Comparison of ENCODE assay signal across 23 cellular contexts in the genomic region with DNA sequence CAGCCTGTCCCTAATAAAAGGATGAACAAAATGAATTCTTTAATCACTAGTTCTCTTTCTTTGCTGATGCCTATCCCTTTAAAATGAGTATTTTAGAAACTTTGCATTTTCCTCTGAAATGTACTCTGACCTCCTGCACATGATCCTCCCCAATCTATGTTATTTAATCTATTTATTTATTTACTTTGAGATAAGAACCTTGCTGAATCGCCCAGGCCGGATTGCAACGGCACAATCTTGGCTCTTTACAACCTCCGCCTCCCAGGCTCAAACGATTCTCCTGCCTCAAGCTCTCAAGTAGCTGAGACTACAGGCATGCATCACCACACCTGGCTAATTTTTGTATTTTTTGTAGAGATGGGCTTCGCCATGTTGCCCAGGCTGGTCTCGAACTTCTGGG. TPM values are rescaled to one million over a fixed set of nuclear protein-coding genes. Genes with fewer than 3 reads are reported as not detected.
DNase-seq lines count a peak whose midpoint lies in the region; ATAC-seq, FAIRE-seq and TF ChIP-seq lines count a peak whose summit lies in the region.
"Had no signal": no experiment of that assay in that cellular context is flagged by ENCODE, and none has a peak within 500 bp of the region (broad histone marks: within the 10 kb centered on the region; RNA-seq: fewer than 3 reads in every experiment).

No MANE protein-coding gene starts in this region.

- no peak overlapping the region for H3K4me2 ChIP-seq in GM23338
- no peak overlapping the region for H3K4me2 ChIP-seq in mammary epithelial cell (ENCODE audit: insufficient read depth, low read depth, low read length)
- H3K4me2 ChIP-seq: SK-N-SH had no signal

- H3K4me1 ChIP-seq in GM23338 (ENCODE audit: insufficient read depth) (peaks cover 4% of the 10 kb centered on the region), body of pancreas (peaks cover 13% of the 10 kb centered on the region), small intestine (ENCODE audit: control insufficient read depth in 2 of 2, insufficient read depth in 1 of 2, low read depth in 1 of 2, low read length in 1 of 2) (peaks cover 6 to 8% of the 10 kb centered on the region in 2 donors), mammary epithelial cell (ENCODE audit: insufficient read depth, low read length) (peaks cover 13% of the 10 kb centered on the region)

- DNase-seq in GM23338 (ENCODE audit: low spot score) (no peak), body of pancreas (peak in 1 of 4 donors; percentile 37), left colon (peak; percentile 56 to 69), small intestine (peak; percentile 90), mammary epithelial cell (no peak)
- DNase-seq: CD4-positive, alpha-beta T cell; COR-L47; DMS 273 treated with DMSO at 0.1 percent for 48 hours; DND-41; MM.1S; NCI-H1048; NCI-H1417 treated with DMSO at 0.1 percent for 48 hours; NCI-H187 treated with DMSO at 0.1 percent for 48 hours; NCI-H2107; NCI-H510A; NCI-H748 treated with DMSO at 0.1 percent for 48 hours; SIG-M5; SK-N-SH had no signal

- H3K79me2 ChIP-seq in GM23338 (replicated peaks; ENCODE audit: insufficient read depth) (no peaks in the 10 kb centered on the region), mammary epithelial cell (ENCODE audit: insufficient read depth, low read length) (no peaks in the 10 kb centered on the region)

- no peak for FAIRE-seq in small intestine (lab: Jason Lieb, UNC)
- FAIRE-seq: GM12892, GM18507, K562 had no signal

- intact Hi-C loops in body of pancreas (cut with DNase I) = no loop called here
- intact Hi-C loops in left colon (cut with DNase I, micrococcal nuclease) = no loop called here
- intact Hi-C loops in mammary epithelial cell (cut with micrococcal nuclease) = no loop called here

- H3K27me3 ChIP-seq in GM23338 (ENCODE audit: insufficient read depth) = no peaks in the 10 kb centered on the region
- no peaks in the 10 kb centered on the region for H3K27me3 ChIP-seq in body of pancreas
- no peaks in the 10 kb centered on the region for H3K27me3 ChIP-seq in small intestine (ENCODE audit: control insufficient read depth in 2 of 2, insufficient read depth in 2 of 2, low read length in 2 of 2)
- H3K27me3 ChIP-seq in mammary epithelial cell (ENCODE audit: insufficient read depth, low read length) = no peaks in the 10 kb centered on the region

- H3K27ac ChIP-seq in GM23338 (ENCODE audit: low read depth) (no peak overlapping the region), body of pancreas (no peak overlapping the region), small intestine (ENCODE audit: low read depth in 1 of 2, low read length in 1 of 2) (peak overlapping the region in 1 of 2 donors; percentile 11), mammary epithelial cell (ENCODE audit: insufficient read depth, low read depth, low read length) (no peak overlapping the region)

- 24 to 31% methylated on average over 7 of the region's 7 CpGs for WGBS in body of pancreas, 2 donors
- 8 to 51% (median 31%) methylated on average over 7 of the region's 7 CpGs for WGBS in small intestine, 3 donors
- 85% methylated on average over 7 of the region's 7 CpGs for WGBS in mammary epithelial cell (ENCODE audit: low coverage, missing lambda C conversion rate)

- H3K36me3 ChIP-seq in GM23338 (ENCODE audit: insufficient read depth) (no peaks in the 10 kb centered on the region), body of pancreas (replicated peaks in 1 of 2; ENCODE audit: insufficient read depth in 1 of 2, low read depth in 2 of 2) (no peaks in the 10 kb centered on the region), small intestine (ENCODE audit: control insufficient read depth in 2 of 2, insufficient read depth in 2 of 2, low read length in 2 of 2) (no peaks in the 10 kb centered on the region), mammary epithelial cell (ENCODE audit: insufficient read depth, low read length) (no peaks in the 10 kb centered on the region)

- in situ Hi-C loops in mammary epithelial cell (cut with MboI; ENCODE audit: low sequenced_read_pairs in 2 of 2) = loop anchor here in 1 of 2 donors (25.0 kb wide), 1 partner anchor 262 kb away; a partner anchor contains a TSS

- H3K4me1 Mint-ChIP-seq in GM23338 = no peaks in the 10 kb centered on the region

- no peaks in the 10 kb centered on the region for H3K36me3 Mint-ChIP-seq in GM23338 (ENCODE audit: low read depth)

- no TSS peak for BruUV-seq in mammary epithelial cell (replicated peaks; lab: Mats Ljungman, UMichigan)

- dilution Hi-C loops in mammary epithelial cell (cut with HindIII; ENCODE audit: low sequenced_read_pairs) = no loop called here

- CTCF ChIA-PET in mammary epithelial cell (lab: Charles Lee; ENCODE audit: low non-redundant PET) = no interaction called here

- no peaks in the 10 kb centered on the region for H3K27me3 Mint-ChIP-seq in GM23338 (ENCODE audit: insufficient read depth, low read depth, poor library complexity)
- H3K27me3 Mint-ChIP-seq: CD4-positive, alpha-beta T cell had no signal

- no peaks in the 10 kb centered on the region for H3K9me3 Mint-ChIP-seq in GM23338
- H3K9me3 Mint-ChIP-seq: CD4-positive, alpha-beta T cell had no signal

- H3K9ac ChIP-seq in mammary epithelial cell (ENCODE audit: insufficient read depth, low read length) = no peak overlapping the region
- H3K9ac ChIP-seq: SK-N-SH had no signal

- no peak overlapping the region for H3K4me3 Mint-ChIP-seq in GM23338
- H3K4me3 Mint-ChIP-seq: CD4-positive, alpha-beta T cell had no signal

- H3K4me3 ChIP-seq in GM23338 (no peak overlapping the region), body of pancreas (no peak overlapping the region), small intestine (ENCODE audit: low read depth in 1 of 2, low read length in 2 of 2) (no peak overlapping the region), mammary epithelial cell (replicated peaks in 1 of 3; ENCODE audit: insufficient read depth in 1 of 3, low read depth in 2 of 3, low read length in 3 of 3) (no peak overlapping the region)
- H3K4me3 ChIP-seq: K562 had no signal

- no peaks in the 10 kb centered on the region for H3K9me3 ChIP-seq in body of pancreas
- H3K9me3 ChIP-seq in small intestine (ENCODE audit: control insufficient read depth, low read depth) = no peaks in the 10 kb centered on the region
- no peaks in the 10 kb centered on the region for H3K9me3 ChIP-seq in mammary epithelial cell (replicated peaks; ENCODE audit: insufficient read depth, low read length)
- H3K9me3 ChIP-seq: SK-N-SH had no signal

- no peak for ATAC-seq in GM23338
- ATAC-seq in body of pancreas = peak; percentile 48
- peak; percentile 96 for ATAC-seq in left colon
- ATAC-seq in HG03354 (IDR thresholded peaks at IDR 0.05; ENCODE audit: poor library complexity, severe bottlenecking, unreplicated experiment) = no peak
- no peak for ATAC-seq in GM19324 (IDR thresholded peaks at IDR 0.05; ENCODE audit: low FRiP score, unreplicated experiment)
- ATAC-seq: K562 had no signal

- no peak overlapping the region for H3K27ac Mint-ChIP-seq in GM23338
- H3K27ac Mint-ChIP-seq: CD4-positive, alpha-beta T cell had no signal

- TF ChIP-seq CTCF in GM23338 (conservative IDR thresholded peaks at IDR 0.05; ENCODE audit: low read depth in 2 of 2) (no peak), body of pancreas (IDR thresholded peaks at IDR 0.05) (no peak), mammary epithelial cell (conservative IDR thresholded peaks at IDR 0.05 in 1 of 2, IDR thresholded peaks at IDR 0.05 in 1 of 2; ENCODE audit: extremely low read depth in 1 of 2, insufficient read depth in 1 of 2, low read depth in 1 of 2, low read length in 2 of 2) (no peak)

- H3F3A ChIP-seq in GM23338 (replicated peaks; ENCODE audit: low read depth) = no peaks in the 10 kb centered on the region

- H3K9me2 ChIP-seq in GM23338 (ENCODE audit: insufficient read depth) = peaks cover 6% of the 10 kb centered on the region; the same call in 1 of the 2 replicates
- H3K9me2 ChIP-seq: SK-N-SH had no signal

- H2AFZ ChIP-seq in GM23338 (peak overlapping the region; percentile 56; the same call in 1 of the 2 replicates), mammary epithelial cell (ENCODE audit: low read depth, low read length) (no peak overlapping the region)

- no peak for TF ChIP-seq POLR2A in body of pancreas (IDR thresholded peaks at IDR 0.05)

- no peaks in the 10 kb centered on the region for H4K20me1 ChIP-seq in GM23338 (replicated peaks; ENCODE audit: insufficient read depth)
- no peaks in the 10 kb centered on the region for H4K20me1 ChIP-seq in mammary epithelial cell (ENCODE audit: insufficient read depth, low read length)

TF ChIP-seq in GM23338, 12 proteins besides CTCF, POLR2A, EP300 and RAD21 (continues in another document):
- TF ChIP-seq, protein P1, sequence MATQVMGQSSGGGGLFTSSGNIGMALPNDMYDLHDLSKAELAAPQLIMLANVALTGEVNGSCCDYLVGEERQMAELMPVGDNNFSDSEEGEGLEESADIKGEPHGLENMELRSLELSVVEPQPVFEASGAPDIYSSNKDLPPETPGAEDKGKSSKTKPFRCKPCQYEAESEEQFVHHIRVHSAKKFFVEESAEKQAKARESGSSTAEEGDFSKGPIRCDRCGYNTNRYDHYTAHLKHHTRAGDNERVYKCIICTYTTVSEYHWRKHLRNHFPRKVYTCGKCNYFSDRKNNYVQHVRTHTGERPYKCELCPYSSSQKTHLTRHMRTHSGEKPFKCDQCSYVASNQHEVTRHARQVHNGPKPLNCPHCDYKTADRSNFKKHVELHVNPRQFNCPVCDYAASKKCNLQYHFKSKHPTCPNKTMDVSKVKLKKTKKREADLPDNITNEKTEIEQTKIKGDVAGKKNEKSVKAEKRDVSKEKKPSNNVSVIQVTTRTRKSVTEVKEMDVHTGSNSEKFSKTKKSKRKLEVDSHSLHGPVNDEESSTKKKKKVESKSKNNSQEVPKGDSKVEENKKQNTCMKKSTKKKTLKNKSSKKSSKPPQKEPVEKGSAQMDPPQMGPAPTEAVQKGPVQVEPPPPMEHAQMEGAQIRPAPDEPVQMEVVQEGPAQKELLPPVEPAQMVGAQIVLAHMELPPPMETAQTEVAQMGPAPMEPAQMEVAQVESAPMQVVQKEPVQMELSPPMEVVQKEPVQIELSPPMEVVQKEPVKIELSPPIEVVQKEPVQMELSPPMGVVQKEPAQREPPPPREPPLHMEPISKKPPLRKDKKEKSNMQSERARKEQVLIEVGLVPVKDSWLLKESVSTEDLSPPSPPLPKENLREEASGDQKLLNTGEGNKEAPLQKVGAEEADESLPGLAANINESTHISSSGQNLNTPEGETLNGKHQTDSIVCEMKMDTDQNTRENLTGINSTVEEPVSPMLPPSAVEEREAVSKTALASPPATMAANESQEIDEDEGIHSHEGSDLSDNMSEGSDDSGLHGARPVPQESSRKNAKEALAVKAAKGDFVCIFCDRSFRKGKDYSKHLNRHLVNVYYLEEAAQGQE (IDR thresholded peaks at IDR 0.05; ENCODE audit: unreplicated experiment) = no peak

RNA-seq across cellular contexts. Expression of a gene that starts 27.9 kb away (rescaled TPM):
- total RNA-seq in GM23338 (2014; rRNA removed; shearing (Covaris generic)) = not detected in 2 replicates
- polyA plus RNA-seq in GM23338 (2016; fragmentation: Nextera tagmentation; extraction: Ambion mirVana) (not detected in 2 replicates), small intestine (10 to 100 TPM; 53.5 to 73.4 (median 64.9) TPM), mammary epithelial cell (53.6 TPM)
- total RNA-seq in body of pancreas (not detected), left colon (100 to 1,000 TPM; 106 to 124 TPM), mammary epithelial cell (10 to 100 TPM; 46.6 to 74.0 TPM)
- 54.0 TPM for polyA minus RNA-seq in mammary epithelial cell

Comparison
In these comparisons a context has a peak if more than half of its experiments do, and no peak if none do; other contexts are left out.
1. ATAC-seq: peak in body of pancreas (single experiment) and left colon (single experiment); none in GM23338 (single experiment), HG03354 (single experiment) and GM19324 (single experiment).
2. DNase-seq: peak in left colon (2 of 2) and small intestine (single experiment); none in GM23338 (single experiment) and mammary epithelial cell (single experiment).
3. RNA of a gene that starts 27.9 kb away (total RNA-seq): 106 to 124 TPM in left colon and 46.6 to 74.0 TPM in mammary epithelial cell; not detected in GM23338 and not detected in body of pancreas; every median in the first group is over 10 times any median in the second.